Comparison of ENCODE assay signal across 23 cellular contexts in the genomic region with DNA sequence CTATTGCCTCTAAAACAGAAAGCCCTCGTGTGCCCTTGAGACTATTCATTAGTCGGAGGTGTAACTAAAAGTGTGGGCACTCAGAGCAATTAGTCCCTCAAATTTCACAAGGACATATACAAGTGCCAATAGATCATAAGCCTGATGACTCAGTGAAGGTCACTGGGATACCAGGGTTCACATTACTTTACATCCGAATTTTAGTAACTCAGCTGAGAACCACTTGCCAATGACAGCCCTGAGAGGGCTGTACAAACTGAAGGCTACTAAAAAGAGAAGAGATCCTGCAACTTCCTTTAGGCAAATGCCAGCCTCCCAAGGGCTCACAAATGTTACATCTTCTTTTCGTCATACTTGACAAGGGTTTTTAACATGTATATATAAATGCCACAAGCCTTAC.
"Had no signal": no experiment of that assay in that cellular context is flagged by ENCODE, and none has a peak within 500 bp of the region (broad histone marks: within the 10 kb centered on the region; RNA-seq: fewer than 3 reads in every experiment).

No MANE protein-coding gene starts in this region.

- DNase-seq: cortex of kidney; effector memory CD8-positive, alpha-beta T cell; erythroblast; esophagus squamous epithelium; gastrocnemius medialis; head of caudate nucleus; mesendoderm; midbrain; naive thymus-derived CD4-positive, alpha-beta T cell; sigmoid colon; spleen; stimulated activated CD4-positive, alpha-beta T cell treated with anti-CD3 and anti-CD28 coated beads, Interleukin-4, amount 100 ng/mL, for 4 hours; stimulated activated naive CD8-positive, alpha-beta T cell treated with anti-CD3 and anti-CD28 coated beads, Interleukin-15, Interleukin-2, amounts not matched to agents 100 U/mL and 50 U/mL, for 24 hours; substantia nigra; testis; tibial artery had no signal

- H3K4me2 ChIP-seq: neural progenitor cell had no signal

- H3K36me3 ChIP-seq: esophagus squamous epithelium, gastrocnemius medialis, neural progenitor cell, sigmoid colon, spleen, tibial artery had no signal

- FAIRE-seq: endometrium, keratinocyte, urothelium cell line had no signal

- H3K9me3 ChIP-seq: esophagus squamous epithelium, gastrocnemius medialis, sigmoid colon, testis had no signal

- H3K27ac ChIP-seq: esophagus squamous epithelium, gastrocnemius medialis, neural progenitor cell, parathyroid adenoma, sigmoid colon, skin epidermis, spleen, testis, tibial artery had no signal

- H3K9ac ChIP-seq: neural progenitor cell, parathyroid adenoma had no signal

- H3K4me1 ChIP-seq: esophagus squamous epithelium, gastrocnemius medialis, neural progenitor cell, parathyroid adenoma, sigmoid colon, spleen, testis, tibial artery had no signal

- ATAC-seq: effector memory CD8-positive, alpha-beta T cell; gastrocnemius medialis; naive thymus-derived CD4-positive, alpha-beta T cell; stimulated activated memory B cell treated with anti-CD40 and anti-IgM and Interleukin-4, amounts not matched to agents 10 μg/mL and 1 μg/mL and 100 μg/mL, for 72 hours; stimulated activated naive CD8-positive, alpha-beta T cell treated with anti-CD3 and anti-CD28 coated beads, Interleukin-15, Interleukin-2, amounts not matched to agents 100 U/mL and 50 U/mL, for 24 hours had no signal

- H3K79me2 ChIP-seq: parathyroid adenoma had no signal

- H3K4me3 ChIP-seq: esophagus squamous epithelium, gastrocnemius medialis, neural progenitor cell, sigmoid colon, skin epidermis, spleen, testis, tibial artery had no signal

- H2AFZ ChIP-seq: neural progenitor cell, parathyroid adenoma had no signal

- H3K27me3 ChIP-seq: esophagus squamous epithelium, gastrocnemius medialis, neural progenitor cell, sigmoid colon, spleen, testis, tibial artery had no signal
